23 cellular contexts compared by ENCODE assay signal in genomic region chr15:94416829-94417228, GRCh38.
DNase-seq lines count a peak whose midpoint lies in the region; FAIRE-seq and TF ChIP-seq lines count a peak whose summit lies in the region.
"Had no signal": no experiment of that assay in that cellular context is flagged by ENCODE, and none has a peak within 500 bp of the region (broad histone marks: within the 10 kb centered on the region; RNA-seq: fewer than 3 reads in every experiment).

No MANE protein-coding gene starts in this region.

- H3K27me3 ChIP-seq in tibial artery: no peaks in the 10 kb centered on the region

- TF ChIP-seq CTCF in tibial artery (IDR thresholded peaks at IDR 0.05): no peak

- no peak for FAIRE-seq in HTR-8/SVneo (lab: Jason Lieb, UNC)
- FAIRE-seq: GM18507, H1 had no signal

- intact Hi-C loops in tibial artery (cut with DNase I; ENCODE audit: low total_unique reads): no loop called here

- H3K27ac ChIP-seq in tibial artery: no peak overlapping the region
- H3K27ac ChIP-seq: 22Rv1 had no signal

- in situ Hi-C loops in KBM-7 (cut with MboI; ENCODE audit: low pct_unique_long_range_greater_than_20kb, low sequenced_read_pairs): no loop called here

- peaks cover 0 to 10% (median 4%) of the 10 kb centered on the region in 4 donors for H3K4me1 ChIP-seq in tibial artery

- no peaks in the 10 kb centered on the region for H3K36me3 ChIP-seq in tibial artery

- DNase-seq in NCI-H1417 (lab: John Stamatoyannopoulos, UW) (peak in 2 of 3 experiments; percentile 39 to 66), NCI-H1417 treated with DMSO at 0.1 percent for 48 hours (lab: John Stamatoyannopoulos, UW) (no peak), NCI-H1105 (lab: John Stamatoyannopoulos, UW) (peak; percentile 47), NCI-H69 (lab: John Stamatoyannopoulos, UW) (peak; percentile 90), left kidney (ENCODE audit: low read depth, low spot score) (peak; percentile 75), HTR-8/SVneo (ENCODE audit: insufficient read length, low spot score) (no peak), tibial artery (no peak), KBM-7 (no peak)
- DNase-seq: AML-193; C1 segment of cervical spinal cord; Calu3; CD8-positive, alpha-beta T cell; DMS153; Kasumi-1; NCI-H1694; NCI-H226; NCI-H510A treated with DMSO at 0.1 percent for 48 hours; NK-92 treated with Interleukin-12 subunit alpha and Interleukin-12 subunit beta, amount 100 ng/mL, for 24 hours; SIG-M5; T-cell had no signal

- peaks cover 0 to 5% (median 0%) of the 10 kb centered on the region in 3 donors for H3K9me3 ChIP-seq in tibial artery

- no peak overlapping the region for H3K4me3 ChIP-seq in tibial artery

Comparison
In these comparisons a context has a peak if more than half of its experiments do, and no peak if none do; other contexts are left out.
1. DNase-seq: peak in NCI-H1417 (2 of 3), NCI-H1105 (single experiment), NCI-H69 (single experiment) and left kidney (single experiment); none in NCI-H1417 treated with DMSO at 0.1 percent for 48 hours (single experiment), HTR-8/SVneo (single experiment), tibial artery (0 of 2) and KBM-7 (single experiment).